In the genomic region with DNA sequence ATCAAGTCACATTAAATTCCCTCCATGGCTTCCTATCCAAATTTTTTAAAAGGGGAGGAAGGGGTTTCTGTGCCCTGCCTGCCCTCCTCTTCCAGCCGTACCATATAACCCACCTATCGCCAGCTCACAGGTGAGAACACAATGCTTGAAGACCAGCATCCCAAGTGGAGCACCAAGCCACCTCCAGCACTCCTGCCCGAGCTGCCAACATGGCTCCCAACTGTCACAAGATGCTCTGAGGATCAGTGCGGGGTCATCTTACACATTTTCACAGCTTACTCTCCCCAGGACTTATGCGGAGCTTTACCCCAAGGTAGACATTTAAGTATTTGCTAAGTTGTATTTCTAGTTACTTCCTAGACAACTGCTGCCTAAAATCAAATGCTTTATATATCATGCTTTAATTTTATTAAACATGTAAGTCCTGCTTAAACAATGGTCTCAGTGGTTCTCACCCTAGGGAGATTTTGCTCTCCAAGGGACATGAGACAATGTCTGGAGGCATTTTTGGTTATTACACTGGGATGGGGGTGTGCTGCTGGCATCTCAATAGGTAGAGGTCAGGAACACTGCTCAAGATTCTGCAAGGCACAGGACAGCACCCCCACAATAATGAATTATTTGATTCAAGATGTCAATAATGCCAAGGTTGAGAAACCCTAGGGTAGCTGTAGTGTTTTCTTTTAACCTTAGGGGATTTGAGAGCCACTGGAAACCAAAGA, we compare ENCODE assay signal across 3 cellular contexts.
A peak's percentile ranks its signal among the peaks of the same experiment; 100 is the strongest.
TF ChIP-seq lines count a peak whose summit lies in the region.

No MANE protein-coding gene starts in this region.

TF ChIP-seq in SK-N-SH, 30 proteins besides CTCF, POLR2A, EP300 and RAD21:
- TF ChIP-seq TCF12 (IDR thresholded peaks at IDR 0.05) = no peak
- no peak for TF ChIP-seq RXRA (IDR thresholded peaks at IDR 0.05; ENCODE audit: borderline replicate concordance, low read depth)
- TF ChIP-seq POLR2AphosphoS5 (IDR thresholded peaks at IDR 0.05; ENCODE audit: low read depth, low read length) = peak; percentile 14; the same call in 1 of the 2 replicates
- TF ChIP-seq USF1 (IDR thresholded peaks at IDR 0.05; ENCODE audit: borderline replicate concordance, low read depth) = no peak
- no peak for TF ChIP-seq ELF1 (IDR thresholded peaks at IDR 0.05)
- no peak for TF ChIP-seq MAX (IDR thresholded peaks at IDR 0.05; ENCODE audit: low read depth)

TF ChIP-seq in SK-N-SH treated with all-trans-retinoic acid at 6 μM for 48 hours, 23 proteins besides CTCF, POLR2A, EP300 and RAD21:
- no peak for TF ChIP-seq CSRNP3 (CRISPR knock-in tag; IDR thresholded peaks at IDR 0.05)
- TF ChIP-seq OSR1 (CRISPR knock-in tag; IDR thresholded peaks at IDR 0.05) = no peak
- TF ChIP-seq ARNTL (CRISPR knock-in tag; IDR thresholded peaks at IDR 0.05; ENCODE audit: borderline replicate concordance, low read depth) = no peak
- no peak for TF ChIP-seq ZNF70 (CRISPR knock-in tag; IDR thresholded peaks at IDR 0.05)
- TF ChIP-seq RARB (CRISPR knock-in tag; IDR thresholded peaks at IDR 0.05) = no peak
- no peak for TF ChIP-seq TSHZ2 (CRISPR knock-in tag; IDR thresholded peaks at IDR 0.05)
- no peak for TF ChIP-seq ZFP30 (CRISPR knock-in tag; IDR thresholded peaks at IDR 0.05)
- TF ChIP-seq, protein P1, sequence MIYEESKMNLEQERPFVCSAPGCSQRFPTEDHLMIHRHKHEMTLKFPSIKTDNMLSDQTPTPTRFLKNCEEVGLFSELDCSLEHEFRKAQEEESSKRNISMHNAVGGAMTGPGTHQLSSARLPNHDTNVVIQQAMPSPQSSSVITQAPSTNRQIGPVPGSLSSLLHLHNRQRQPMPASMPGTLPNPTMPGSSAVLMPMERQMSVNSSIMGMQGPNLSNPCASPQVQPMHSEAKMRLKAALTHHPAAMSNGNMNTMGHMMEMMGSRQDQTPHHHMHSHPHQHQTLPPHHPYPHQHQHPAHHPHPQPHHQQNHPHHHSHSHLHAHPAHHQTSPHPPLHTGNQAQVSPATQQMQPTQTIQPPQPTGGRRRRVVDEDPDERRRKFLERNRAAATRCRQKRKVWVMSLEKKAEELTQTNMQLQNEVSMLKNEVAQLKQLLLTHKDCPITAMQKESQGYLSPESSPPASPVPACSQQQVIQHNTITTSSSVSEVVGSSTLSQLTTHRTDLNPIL (CRISPR knock-in tag; IDR thresholded peaks at IDR 0.05; ENCODE audit: low read depth) = no peak
- no peak for TF ChIP-seq ESRRG (CRISPR knock-in tag; IDR thresholded peaks at IDR 0.05)
- TF ChIP-seq GLIS3 (CRISPR knock-in tag; IDR thresholded peaks at IDR 0.05) = no peak
- TF ChIP-seq ZNF565 (CRISPR knock-in tag; conservative IDR thresholded peaks at IDR 0.05; ENCODE audit: low read depth) = no peak

TF ChIP-seq in H1, 55 proteins besides CTCF, POLR2A, EP300 and RAD21:
- peak; percentile 51; the same call in 1 of the 2 replicates for TF ChIP-seq YY1 (IDR thresholded peaks at IDR 0.05; ENCODE audit: low read depth, low read length)
- TF ChIP-seq POLR2AphosphoS5 (IDR thresholded peaks at IDR 0.05; ENCODE audit: low read depth, low read length) = peak; percentile 55; the same call in 1 of the 2 replicates
- TF ChIP-seq BRCA1 (IDR thresholded peaks at IDR 0.05; ENCODE audit: low read depth, low read length) = no peak
- TF ChIP-seq FOSL1 (IDR thresholded peaks at IDR 0.05; ENCODE audit: insufficient read depth, low read depth, low read length) = no peak
